Comparison of ENCODE assay signal across 8 cellular contexts in the genomic region with DNA sequence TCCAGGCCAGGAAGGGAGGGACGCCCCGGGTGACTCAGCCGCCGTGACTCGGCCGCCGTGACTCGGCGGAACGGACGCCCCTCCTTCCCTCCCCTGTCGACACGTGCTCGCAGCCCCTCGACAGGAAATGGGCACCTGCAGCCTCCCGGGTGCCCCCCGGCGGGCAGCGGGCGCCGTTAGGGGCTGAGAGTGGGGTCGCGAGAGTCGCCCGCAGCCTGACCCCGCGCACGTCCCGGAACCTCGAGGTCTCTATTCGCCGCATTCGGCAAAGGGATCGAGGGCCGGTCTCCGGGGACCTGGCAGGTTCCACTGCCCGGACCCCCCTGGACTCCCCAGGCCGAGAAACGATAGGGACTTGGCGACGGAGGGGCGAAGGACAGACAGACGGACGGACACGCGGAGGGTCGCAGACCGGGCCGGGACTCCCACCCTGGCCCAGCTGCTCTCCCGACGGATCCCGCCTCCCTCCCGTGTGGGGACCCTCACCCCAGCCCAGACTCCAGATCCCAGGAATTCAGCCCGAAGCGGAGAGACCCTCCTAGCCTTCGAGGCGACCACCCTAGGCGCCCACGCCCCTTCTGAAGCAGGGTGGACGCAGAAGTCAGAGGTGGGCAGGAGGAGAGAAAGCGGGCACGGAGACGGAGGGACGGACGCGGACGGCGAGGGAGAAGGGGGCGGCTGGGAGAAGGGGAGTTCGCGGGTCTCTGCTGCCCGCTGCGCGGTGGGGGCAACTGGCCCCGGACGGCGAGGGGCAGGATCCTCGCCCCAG. TPM values are rescaled to one million over a fixed set of nuclear protein-coding genes. Genes with fewer than 3 reads are reported as not detected.
DNase-seq lines count a peak whose midpoint lies in the region.

No MANE protein-coding gene starts in this region.

- H3K4me1 ChIP-seq in BLaER1 (peaks cover 48% of the 10 kb centered on the region), HUES64 (ENCODE audit: insufficient read depth, low read length) (peaks cover 12% of the 10 kb centered on the region; the same call in 1 of the 2 replicates)

- H3K9ac ChIP-seq in BLaER1 (peak overlapping the region; percentile 78), HUES64 (ENCODE audit: low read depth, low read length) (peak overlapping the region; percentile 78)

- WGBS in HUES64 = 2% methylated on average over 78 of the region's 78 CpGs

- H3K4me3 ChIP-seq in BLaER1 (peak overlapping the region; percentile 73), HUES64 (ENCODE audit: low read length) (peak overlapping the region; percentile 69)

- H3K4me2 ChIP-seq in BLaER1 = peak overlapping the region; percentile 95

- H3K27me3 ChIP-seq in BLaER1 (peaks cover 61% of the 10 kb centered on the region), HUES64 (ENCODE audit: insufficient read depth, low read length) (peaks cover 62% of the 10 kb centered on the region)

- no peaks in the 10 kb centered on the region for H4K20me1 ChIP-seq in BLaER1

- peak; percentile 72 to 79 for DNase-seq in activated CD4-positive, alpha-beta T cell treated with anti-CD3 and anti-CD28 coated beads for 4 hours
- DNase-seq in ecto neural progenitor cell (ENCODE audit: low spot score) (peak; percentile 62), mesenteric fat pad (ENCODE audit: low spot score) (peak; percentile 97), NCI-H1930 (lab: John Stamatoyannopoulos, UW) (no peak), NCI-H524 (lab: John Stamatoyannopoulos, UW) (no peak)
- DNase-seq in stimulated activated CD8-positive, alpha-beta memory T cell treated with anti-CD3 and anti-CD28 coated beads, Interleukin-7, amount 100 ng/mL, for 48 hours (ENCODE audit: extremely low read depth in 1 of 2, low read depth in 1 of 2) = peak; percentile 64 to 76

- no peaks in the 10 kb centered on the region for H3K9me3 ChIP-seq in BLaER1
- H3K9me3 ChIP-seq in HUES64 (ENCODE audit: insufficient read depth, low read depth, low read length) = no peaks in the 10 kb centered on the region

- H3K27ac ChIP-seq in BLaER1 (peak overlapping the region; percentile 63), HUES64 (ENCODE audit: low read depth, low read length) (peak overlapping the region; percentile 81)

- H3K36me3 ChIP-seq in BLaER1 (no peaks in the 10 kb centered on the region), HUES64 (ENCODE audit: insufficient read depth, low read length) (no peaks in the 10 kb centered on the region; the same call in 1 of the 2 replicates)

RNA-seq across cellular contexts. Expression of a gene that starts 0.6 kb away (rescaled TPM):
- 15.0 TPM for polyA plus RNA-seq in HUES64 (2013, experiment 1 of 2)
- 12.0 TPM for polyA plus RNA-seq in HUES64 (2013, experiment 2 of 2)
- 58.3 TPM for total RNA-seq in mesenteric fat pad

RNA-seq across cellular contexts. Expression of a gene that starts 9.1 kb away (rescaled TPM):
- polyA plus RNA-seq in HUES64 (2013, experiment 1 of 2) = 22.0 TPM
- polyA plus RNA-seq in HUES64 (2013, experiment 2 of 2) = 24.9 TPM
- total RNA-seq in mesenteric fat pad = 26.0 TPM

RNA-seq across cellular contexts. Expression of a gene that starts 11.3 kb away (rescaled TPM):
- 65.3 TPM for polyA plus RNA-seq in HUES64 (2013, experiment 1 of 2)
- 60.1 TPM for polyA plus RNA-seq in HUES64 (2013, experiment 2 of 2)
- total RNA-seq in mesenteric fat pad = 46.5 TPM

RNA-seq across cellular contexts. Expression of a gene that starts 19.3 kb away (rescaled TPM):
- 17.7 TPM for polyA plus RNA-seq in HUES64 (2013, experiment 1 of 2)
- 19.4 TPM for polyA plus RNA-seq in HUES64 (2013, experiment 2 of 2)
- total RNA-seq in mesenteric fat pad = 33.4 TPM

RNA-seq across cellular contexts. Expression of a gene that starts 19.7 kb away (rescaled TPM):
- 87.0 TPM for polyA plus RNA-seq in HUES64 (2013, experiment 1 of 2)
- polyA plus RNA-seq in HUES64 (2013, experiment 2 of 2) = 93.0 TPM
- 87.0 TPM for total RNA-seq in mesenteric fat pad

Comparison
In these comparisons a context has a peak if more than half of its experiments do, and no peak if none do; other contexts are left out.
1. DNase-seq: peak in activated CD4-positive, alpha-beta T cell treated with anti-CD3 and anti-CD28 coated beads for 4 hours (2 of 2), ecto neural progenitor cell (single experiment), mesenteric fat pad (single experiment) and stimulated activated CD8-positive, alpha-beta memory T cell treated with anti-CD3 and anti-CD28 coated beads, Interleukin-7, amount 100 ng/mL, for 48 hours (2 of 2); none in NCI-H1930 (0 of 2) and NCI-H524 (0 of 2).